ENCODE assay signal across 26 cellular contexts in the genomic region with DNA sequence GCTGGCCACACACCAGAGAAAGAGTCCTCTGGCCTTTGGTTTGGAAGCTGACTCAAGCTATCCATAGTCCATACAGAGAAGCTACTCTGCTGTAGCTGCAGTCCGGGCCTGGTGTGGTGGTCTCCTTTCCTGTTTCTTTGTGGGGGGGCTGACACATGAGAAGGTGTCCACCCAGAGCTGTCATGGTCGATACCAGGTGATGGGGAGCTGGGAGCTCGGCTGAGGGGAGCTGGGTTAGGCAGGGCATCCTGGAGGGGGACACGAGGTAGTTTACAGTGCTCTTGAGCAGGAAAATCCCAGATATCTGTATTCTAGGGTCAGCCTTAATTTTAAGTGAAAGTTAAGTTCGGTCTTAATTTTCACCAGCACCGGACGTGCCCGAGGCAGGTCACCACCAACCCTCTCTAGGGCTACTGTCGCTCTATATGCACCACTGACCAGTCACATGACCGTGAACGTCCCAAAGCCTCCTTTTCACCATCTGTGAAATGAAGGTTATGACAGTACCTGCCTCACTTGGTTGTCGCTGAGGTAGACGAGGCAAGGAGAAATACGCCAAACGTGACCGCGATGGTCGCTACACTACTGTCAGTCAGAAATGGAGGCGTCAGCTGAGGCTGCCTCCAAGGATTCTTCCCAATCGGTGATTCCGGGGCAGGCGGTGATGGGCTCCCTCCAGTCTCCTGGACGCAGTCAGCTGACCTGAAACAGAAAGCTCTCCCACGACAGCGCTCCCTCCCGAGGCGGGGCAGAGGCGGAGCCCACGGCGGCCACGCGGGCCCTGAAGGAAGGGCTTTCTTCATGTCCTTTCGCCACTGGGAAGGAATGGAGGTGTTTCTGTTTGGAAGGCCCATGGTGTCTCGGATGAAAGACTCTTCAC.
"Had no signal": no experiment of that assay in that cellular context is flagged by ENCODE, and none has a peak within 500 bp of the region (broad histone marks: within the 10 kb centered on the region; RNA-seq: fewer than 3 reads in every experiment).

No MANE protein-coding gene starts in this region.

- H2AFZ ChIP-seq: parathyroid adenoma had no signal

- H3K36me3 Mint-ChIP-seq: activated naive CD8-positive, alpha-beta T cell treated with anti-CD3 and anti-CD28 coated beads, Interleukin-2, amount 10 ng/mL, durations not matched to agents 7 days and 5 days; naive B cell had no signal

- H3K27me3 Mint-ChIP-seq: activated B cell treated with CpG ODN at 0.5 μM for 24 hours had no signal

- ATAC-seq: activated CD4-positive, alpha-beta T cell treated with anti-CD3 and anti-CD28 coated beads for 36 hours; activated T-cell treated with anti-CD3 and anti-CD28 coated beads, Interleukin-2, amount 50 U/mL, for 4 hours; heart right ventricle; lower lobe of right lung; right lobe of liver; upper lobe of right lung had no signal

- H3K9ac ChIP-seq: parathyroid adenoma had no signal

- DNase-seq: activated B cell treated with CpG ODN at 0.5 μM for 24 hours; activated CD4-positive, alpha-beta T cell treated with anti-CD3 and anti-CD28 coated beads for 36 hours; activated CD4-positive, alpha-beta T cell treated with anti-CD3 and anti-CD28 coated beads, Interleukin-2, amount 50 U/mL, for 4 hours; activated CD8-positive, alpha-beta memory T cell treated with anti-CD3 and anti-CD28 coated beads for 24 hours; activated CD8-positive, alpha-beta memory T cell treated with anti-CD3 and anti-CD28 coated beads, Interleukin-2, amount 50 U/mL, for 4 hours; activated naive CD4-positive, alpha-beta T cell treated with anti-CD3 and anti-CD28 coated beads for 36 hours; activated naive CD8-positive, alpha-beta T cell treated with anti-CD3 and anti-CD28 coated beads, Interleukin-2, amount 10 ng/mL, durations not matched to agents 7 days and 5 days; activated T-cell treated with anti-CD3 and anti-CD28 coated beads, Interleukin-2, amount 50 U/mL, for 4 hours; amniotic stem cell; cerebellar nuclear complex; cortex of kidney; heart right ventricle; kidney; lower lobe of right lung; mesendoderm; naive B cell; stimulated activated CD4-positive, alpha-beta T cell treated with anti-CD3 and anti-CD28 coated beads, Interleukin-4, amount 100 ng/mL, for 1 hour; stimulated activated naive CD4-positive, alpha-beta T cell treated with Interleukin-2 at 50 U/mL for 16 hours; T-helper 9 cell; upper lobe of right lung had no signal

- H3K27ac ChIP-seq: epithelial cell of prostate, heart right ventricle, lower lobe of right lung, neutrophil, parathyroid adenoma, right lobe of liver, upper lobe of right lung had no signal

- H3K4me1 ChIP-seq: lower lobe of right lung, parathyroid adenoma, right lobe of liver, upper lobe of right lung had no signal

- H3K9me3 ChIP-seq: heart right ventricle, lower lobe of right lung, neutrophil, right lobe of liver, upper lobe of right lung had no signal

- H3K36me3 ChIP-seq: heart right ventricle, lower lobe of right lung, neutrophil, right lobe of liver, upper lobe of right lung had no signal

- H3K4me1 Mint-ChIP-seq: activated B cell treated with CpG ODN at 0.5 μM for 24 hours; activated CD4-positive, alpha-beta T cell treated with anti-CD3 and anti-CD28 coated beads for 36 hours; activated naive CD8-positive, alpha-beta T cell treated with anti-CD3 and anti-CD28 coated beads, Interleukin-2, amount 10 ng/mL, durations not matched to agents 7 days and 5 days had no signal

- H3K4me3 Mint-ChIP-seq: activated B cell treated with CpG ODN at 0.5 μM for 24 hours; activated CD4-positive, alpha-beta T cell treated with anti-CD3 and anti-CD28 coated beads for 36 hours; activated naive CD4-positive, alpha-beta T cell treated with anti-CD3 and anti-CD28 coated beads for 36 hours; activated naive CD8-positive, alpha-beta T cell treated with anti-CD3 and anti-CD28 coated beads, Interleukin-2, amount 10 ng/mL, durations not matched to agents 7 days and 5 days; activated T-cell treated with anti-CD3 and anti-CD28 coated beads, Interleukin-2, amount 50 U/mL, for 4 hours; naive B cell had no signal

- H3K9me3 Mint-ChIP-seq: activated B cell treated with CpG ODN at 0.5 μM for 24 hours; activated naive CD4-positive, alpha-beta T cell treated with anti-CD3 and anti-CD28 coated beads for 36 hours; activated naive CD8-positive, alpha-beta T cell treated with anti-CD3 and anti-CD28 coated beads, Interleukin-2, amount 10 ng/mL, durations not matched to agents 7 days and 5 days; activated T-cell treated with anti-CD3 and anti-CD28 coated beads, Interleukin-2, amount 50 U/mL, for 4 hours; activated T-helper 2 cell treated with anti-CD3 and anti-CD28 coated beads, Interferon-gamma antibody, Interleukin-2, Interleukin-4, amounts not matched to agents 10 μg/mL and 5 μg/mL and 100 μg/mL, durations not matched to agents 14 hours and 24 hours and 36 hours had no signal

- H3K27ac Mint-ChIP-seq: activated B cell treated with CpG ODN at 0.5 μM for 24 hours; activated CD4-positive, alpha-beta T cell treated with anti-CD3 and anti-CD28 coated beads for 36 hours; activated naive CD4-positive, alpha-beta T cell treated with anti-CD3 and anti-CD28 coated beads for 36 hours; activated naive CD8-positive, alpha-beta T cell treated with anti-CD3 and anti-CD28 coated beads, Interleukin-2, amount 10 ng/mL, durations not matched to agents 7 days and 5 days; activated T-helper 2 cell treated with anti-CD3 and anti-CD28 coated beads, Interferon-gamma antibody, Interleukin-2, Interleukin-4, amounts not matched to agents 10 μg/mL and 5 μg/mL and 100 μg/mL, durations not matched to agents 14 hours and 24 hours and 36 hours; naive B cell had no signal

- H3K4me3 ChIP-seq: heart right ventricle, lower lobe of right lung, right lobe of liver, smooth muscle cell, upper lobe of right lung had no signal

- H3K4me2 ChIP-seq: smooth muscle cell had no signal

- H3K27me3 ChIP-seq: right lobe of liver, upper lobe of right lung had no signal
